In the genomic region with DNA sequence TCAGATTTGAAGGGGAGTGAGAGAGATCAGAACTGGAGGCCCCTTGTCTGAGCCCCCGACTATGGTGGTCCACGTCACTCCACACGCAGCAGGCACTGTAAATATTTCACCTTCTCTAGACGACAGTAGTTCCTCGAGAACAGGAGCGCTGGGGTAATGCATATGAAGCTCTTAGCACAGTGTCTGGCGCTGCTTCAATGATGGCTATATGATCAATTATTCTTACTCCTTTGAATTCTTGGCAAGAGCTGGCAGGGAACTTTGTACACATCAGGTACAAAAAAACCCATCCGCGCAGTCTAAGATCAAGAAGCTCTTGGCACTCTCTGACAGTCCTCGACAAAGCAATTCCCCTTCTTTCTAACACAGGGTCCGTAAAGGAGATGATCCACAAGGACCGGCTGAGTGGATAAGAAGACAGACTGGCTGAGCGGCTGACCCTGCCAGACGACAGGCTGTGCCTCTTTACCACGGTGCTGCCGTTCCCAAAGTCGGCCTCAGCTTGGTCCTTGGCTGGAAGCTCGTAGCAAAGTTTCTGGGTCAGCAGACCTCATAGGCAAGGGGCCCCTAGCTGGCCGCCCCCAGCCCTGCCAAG, we compare ENCODE assay signal across 8 cellular contexts. TPM values are rescaled to one million over a fixed set of nuclear protein-coding genes. Genes with fewer than 3 reads are reported as not detected.
DNase-seq lines count a peak whose midpoint lies in the region; ATAC-seq and TF ChIP-seq lines count a peak whose summit lies in the region.

No MANE protein-coding gene starts in this region.

- peak; percentile 1 for ATAC-seq in effector memory CD8-positive, alpha-beta T cell (replicated peaks)
- ATAC-seq in HG02973 (IDR thresholded peaks at IDR 0.05; ENCODE audit: unreplicated experiment), result no peak

- H3K4me3 ChIP-seq in neural progenitor cell, result peak overlapping the region; percentile 29
- no peak overlapping the region; the same call in 1 of the 2 replicates for H3K4me3 ChIP-seq in MG63

- no peaks in the 10 kb centered on the region for H3K9me3 Mint-ChIP-seq in activated CD4-positive, alpha-beta T cell treated with anti-CD3 and anti-CD28 coated beads, Interleukin-2, amount 10 ng/mL, durations not matched to agents 24 days and 14 days
- H3K9me3 Mint-ChIP-seq in effector memory CD8-positive, alpha-beta T cell, result no peaks in the 10 kb centered on the region
- no peaks in the 10 kb centered on the region for H3K9me3 Mint-ChIP-seq in neural progenitor cell

- peak overlapping the region; percentile 66 for H3K4me2 ChIP-seq in neural progenitor cell

- no peaks in the 10 kb centered on the region for H3K27me3 Mint-ChIP-seq in activated CD4-positive, alpha-beta T cell treated with anti-CD3 and anti-CD28 coated beads, Interleukin-2, amount 10 ng/mL, durations not matched to agents 24 days and 14 days
- no peaks in the 10 kb centered on the region for H3K27me3 Mint-ChIP-seq in effector memory CD8-positive, alpha-beta T cell
- peaks cover 16% of the 10 kb centered on the region for H3K27me3 Mint-ChIP-seq in neural progenitor cell (ENCODE audit: insufficient read depth, low read depth)

- H3K27me3 ChIP-seq in neural progenitor cell (peaks cover 28% of the 10 kb centered on the region), MG63 (no peaks in the 10 kb centered on the region; the same call in 1 of the 2 replicates)

- no peak overlapping the region for H3K27ac ChIP-seq in neural progenitor cell

- peak overlapping the region; percentile 80 for H2AFZ ChIP-seq in neural progenitor cell (replicated peaks)

- peaks cover 19% of the 10 kb centered on the region for H3K4me1 ChIP-seq in neural progenitor cell

- peaks cover 51% of the 10 kb centered on the region for H3K4me1 Mint-ChIP-seq in activated CD4-positive, alpha-beta T cell treated with anti-CD3 and anti-CD28 coated beads, Interleukin-2, amount 10 ng/mL, durations not matched to agents 24 days and 14 days
- H3K4me1 Mint-ChIP-seq in effector memory CD8-positive, alpha-beta T cell (ENCODE audit: low read depth in 2 of 2), result peaks cover 49 to 68% of the 10 kb centered on the region in 2 donors
- H3K4me1 Mint-ChIP-seq in neural progenitor cell, result peaks cover 24% of the 10 kb centered on the region

- intact Hi-C loops in activated CD4-positive, alpha-beta T cell treated with anti-CD3 and anti-CD28 coated beads, Interleukin-2, amount 10 ng/mL, durations not matched to agents 24 days and 14 days (cut with micrococcal nuclease), result loop anchor here (1.0 to 2.0 kb wide), 2 partner anchors 15 to 56 kb away; no protein-coding TSS in a partner anchor

- H3K36me3 Mint-ChIP-seq in activated CD4-positive, alpha-beta T cell treated with anti-CD3 and anti-CD28 coated beads, Interleukin-2, amount 10 ng/mL, durations not matched to agents 24 days and 14 days (ENCODE audit: low read depth), result peaks cover 20% of the 10 kb centered on the region
- H3K36me3 Mint-ChIP-seq in effector memory CD8-positive, alpha-beta T cell (ENCODE audit: insufficient read depth), result peaks cover 14% of the 10 kb centered on the region
- no peaks in the 10 kb centered on the region for H3K36me3 Mint-ChIP-seq in neural progenitor cell

- H3K79me2 ChIP-seq in neural progenitor cell (ENCODE audit: low read depth), result no peaks in the 10 kb centered on the region

- POLR2A ChIA-PET in HEK293T (lab: Yijun Ruan, JAX), result no interaction called here

- H3K9me3 ChIP-seq in neural progenitor cell (ENCODE audit: low read depth), result no peaks in the 10 kb centered on the region
- no peaks in the 10 kb centered on the region for H3K9me3 ChIP-seq in MG63

- peaks cover 16% of the 10 kb centered on the region for H3F3A ChIP-seq in neural progenitor cell (ENCODE audit: low read depth)

- no peaks in the 10 kb centered on the region for H4K20me1 ChIP-seq in neural progenitor cell (ENCODE audit: low read depth)

- H3K27ac Mint-ChIP-seq in activated CD4-positive, alpha-beta T cell treated with anti-CD3 and anti-CD28 coated beads, Interleukin-2, amount 10 ng/mL, durations not matched to agents 24 days and 14 days, result peak overlapping the region; percentile 94
- peak overlapping the region; percentile 94 to 95 for H3K27ac Mint-ChIP-seq in effector memory CD8-positive, alpha-beta T cell
- peak overlapping the region; percentile 63 for H3K27ac Mint-ChIP-seq in neural progenitor cell

- H3K36me3 ChIP-seq in neural progenitor cell (no peaks in the 10 kb centered on the region), MG63 (no peaks in the 10 kb centered on the region)

- H3K9ac ChIP-seq in neural progenitor cell, result no peak overlapping the region

- no peak for TF ChIP-seq CTCF in neural progenitor cell (IDR thresholded peaks at IDR 0.05)

- no peak for DNase-seq in activated CD4-positive, alpha-beta T cell treated with anti-CD3 and anti-CD28 coated beads, Interleukin-2, amount 10 ng/mL, durations not matched to agents 24 days and 14 days
- DNase-seq in activated CD4-positive, alpha-beta T cell treated with anti-CD3 and anti-CD28 coated beads, Interleukin-2, amount 50 U/mL, for 1 hour, result no peak
- DNase-seq in NOMO-1 treated with DMSO at 0.1 percent for 48 hours (lab: John Stamatoyannopoulos, UW; ENCODE audit: unreplicated experiment) (peak; percentile 38), neural progenitor cell (ENCODE audit: low spot score) (no peak), MG63 (no peak), HEK293T (ENCODE audit: extremely low spot score) (no peak)
- DNase-seq in effector memory CD8-positive, alpha-beta T cell, result no peak

- CTCF ChIA-PET in HEK293T (lab: Yijun Ruan, JAX), result interaction anchor here (0.6 kb wide), 1 partner anchor 32 kb away, joined by 3 read pairs; no protein-coding TSS in a partner anchor

- H3K4me3 Mint-ChIP-seq in activated CD4-positive, alpha-beta T cell treated with anti-CD3 and anti-CD28 coated beads, Interleukin-2, amount 10 ng/mL, durations not matched to agents 24 days and 14 days, result peak overlapping the region; percentile 86
- H3K4me3 Mint-ChIP-seq in effector memory CD8-positive, alpha-beta T cell, result peak overlapping the region; percentile 87 to 95
- H3K4me3 Mint-ChIP-seq in neural progenitor cell, result peak overlapping the region; percentile 75

TF ChIP-seq in HEK293T, 16 proteins besides CTCF, POLR2A, EP300 and RAD21:
- TF ChIP-seq LEF1 (IDR thresholded peaks at IDR 0.05; ENCODE audit: borderline replicate concordance) (no peak), FOXK2 (IDR thresholded peaks at IDR 0.05) (no peak), ZNF384 (IDR thresholded peaks at IDR 0.05) (no peak), SP1 (IDR thresholded peaks at IDR 0.05) (no peak)

RNA-seq across cellular contexts. Expression of a gene that starts 0.5 kb away (rescaled TPM):
- total RNA-seq in activated CD4-positive, alpha-beta T cell treated with anti-CD3 and anti-CD28 coated beads, Interleukin-2, amount 10 ng/mL, durations not matched to agents 24 days and 14 days, result 38.2 and 39.0 TPM in 2 replicates
- 0.58 and 1.7 TPM in 2 replicates for total RNA-seq in neural progenitor cell (ENCODE audit: low replicate concordance)
- not detected in 2 replicates for total RNA-seq in MG63 (2014; rRNA removed; shearing (Covaris generic); ENCODE audit: low replicate concordance)

Comparison
In these comparisons a context has a peak if more than half of its experiments do, and no peak if none do; other contexts are left out.
1. RNA of a gene that starts 0.5 kb away (total RNA-seq): 38.2 to 39.0 TPM in activated CD4-positive, alpha-beta T cell treated with anti-CD3 and anti-CD28 coated beads, Interleukin-2, amount 10 ng/mL, durations not matched to agents 24 days and 14 days; 0.58 to 1.7 TPM in neural progenitor cell and not detected in MG63; every median in the first group is over 10 times any median in the second.
2. Peak in every context shown above with its lines, with median percentiles within 50 percentile points of each other: H3K27ac Mint-ChIP-seq and H3K4me3 Mint-ChIP-seq.